In the genomic region with DNA sequence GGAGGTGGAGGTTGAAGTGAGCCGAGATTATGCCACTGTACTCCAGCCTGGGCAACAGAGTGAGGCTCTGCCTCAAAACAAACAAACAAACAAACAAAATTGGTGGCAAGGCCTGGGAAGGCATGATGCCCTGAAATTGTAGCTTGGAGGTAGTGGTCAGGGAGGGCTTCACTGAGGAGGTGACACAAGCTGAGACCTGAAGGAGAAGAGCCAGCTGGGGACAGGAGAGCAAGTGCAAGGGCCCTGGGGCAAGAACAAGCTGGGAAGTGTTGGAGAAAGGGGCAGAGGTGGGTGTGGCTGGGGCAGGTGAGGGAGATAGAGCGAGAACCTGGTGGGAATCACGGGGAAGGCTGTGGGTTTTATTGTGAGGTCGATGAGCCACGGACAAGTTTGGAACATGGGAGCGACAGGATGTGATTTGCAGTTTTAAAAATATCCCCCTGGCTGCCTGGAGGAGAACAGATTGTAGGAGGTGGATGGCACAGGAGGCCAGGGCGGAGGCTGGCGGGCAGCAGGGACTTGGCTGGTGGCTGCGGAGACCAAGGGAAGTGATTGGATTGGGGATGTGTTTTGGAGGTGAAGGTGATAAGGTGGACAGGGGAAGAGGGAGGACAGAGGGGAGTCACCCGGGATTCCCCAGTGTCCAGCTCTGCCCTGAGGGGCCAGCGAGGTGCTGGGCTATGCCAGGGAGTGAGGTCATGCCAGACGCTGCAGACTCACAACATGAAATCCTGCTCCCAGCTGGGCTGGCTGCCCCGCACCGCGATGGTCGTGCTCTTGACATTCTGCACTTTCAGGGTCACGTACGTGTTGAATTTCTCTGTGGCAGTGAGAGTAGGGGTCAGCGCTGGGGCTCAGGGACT, we compare ENCODE assay signal across 2 cellular contexts.
TF ChIP-seq lines count a peak whose summit lies in the region.

No MANE protein-coding gene starts in this region.

TF ChIP-seq in A549, 52 proteins besides CTCF, POLR2A, EP300 and RAD21:
- TF ChIP-seq ESRRA (IDR thresholded peaks at IDR 0.05; ENCODE audit: borderline replicate concordance, low read length): no peak
- peak; percentile 60 for TF ChIP-seq ZFP36 (IDR thresholded peaks at IDR 0.05; ENCODE audit: borderline replicate concordance, partially characterized antibody)
- TF ChIP-seq HOXB5 (CRISPR knock-in tag; IDR thresholded peaks at IDR 0.05): no peak
- no peak for TF ChIP-seq RFX5 (IDR thresholded peaks at IDR 0.05)
- TF ChIP-seq BHLHE40 (IDR thresholded peaks at IDR 0.05; ENCODE audit: low read depth, low read length): no peak
- TF ChIP-seq ZC3H11A (IDR thresholded peaks at IDR 0.05): no peak

TF ChIP-seq in GM23338, 12 proteins besides CTCF, POLR2A, EP300 and RAD21:
- TF ChIP-seq JUNB (IDR thresholded peaks at IDR 0.05; ENCODE audit: unreplicated experiment) (no peak), STAT1 (IDR thresholded peaks at IDR 0.05; ENCODE audit: unreplicated experiment) (no peak), CREB1 (CRISPR knock-in tag; IDR thresholded peaks at IDR 0.05; ENCODE audit: low read depth) (no peak), NANOG (IDR thresholded peaks at IDR 0.05; ENCODE audit: borderline replicate concordance) (no peak), EZH2phosphoT487 (IDR thresholded peaks at IDR 0.05; ENCODE audit: unreplicated experiment) (no peak), EZH2 (IDR thresholded peaks at IDR 0.05; ENCODE audit: low read depth, unreplicated experiment) (no peak), ZNF114 (CRISPR knock-in tag; IDR thresholded peaks at IDR 0.05) (no peak), ZNF331 (CRISPR knock-in tag; IDR thresholded peaks at IDR 0.05; ENCODE audit: low read depth) (no peak), POLR2AphosphoS5 (IDR thresholded peaks at IDR 0.05; ENCODE audit: low read depth) (no peak)
- TF ChIP-seq, protein P1, sequence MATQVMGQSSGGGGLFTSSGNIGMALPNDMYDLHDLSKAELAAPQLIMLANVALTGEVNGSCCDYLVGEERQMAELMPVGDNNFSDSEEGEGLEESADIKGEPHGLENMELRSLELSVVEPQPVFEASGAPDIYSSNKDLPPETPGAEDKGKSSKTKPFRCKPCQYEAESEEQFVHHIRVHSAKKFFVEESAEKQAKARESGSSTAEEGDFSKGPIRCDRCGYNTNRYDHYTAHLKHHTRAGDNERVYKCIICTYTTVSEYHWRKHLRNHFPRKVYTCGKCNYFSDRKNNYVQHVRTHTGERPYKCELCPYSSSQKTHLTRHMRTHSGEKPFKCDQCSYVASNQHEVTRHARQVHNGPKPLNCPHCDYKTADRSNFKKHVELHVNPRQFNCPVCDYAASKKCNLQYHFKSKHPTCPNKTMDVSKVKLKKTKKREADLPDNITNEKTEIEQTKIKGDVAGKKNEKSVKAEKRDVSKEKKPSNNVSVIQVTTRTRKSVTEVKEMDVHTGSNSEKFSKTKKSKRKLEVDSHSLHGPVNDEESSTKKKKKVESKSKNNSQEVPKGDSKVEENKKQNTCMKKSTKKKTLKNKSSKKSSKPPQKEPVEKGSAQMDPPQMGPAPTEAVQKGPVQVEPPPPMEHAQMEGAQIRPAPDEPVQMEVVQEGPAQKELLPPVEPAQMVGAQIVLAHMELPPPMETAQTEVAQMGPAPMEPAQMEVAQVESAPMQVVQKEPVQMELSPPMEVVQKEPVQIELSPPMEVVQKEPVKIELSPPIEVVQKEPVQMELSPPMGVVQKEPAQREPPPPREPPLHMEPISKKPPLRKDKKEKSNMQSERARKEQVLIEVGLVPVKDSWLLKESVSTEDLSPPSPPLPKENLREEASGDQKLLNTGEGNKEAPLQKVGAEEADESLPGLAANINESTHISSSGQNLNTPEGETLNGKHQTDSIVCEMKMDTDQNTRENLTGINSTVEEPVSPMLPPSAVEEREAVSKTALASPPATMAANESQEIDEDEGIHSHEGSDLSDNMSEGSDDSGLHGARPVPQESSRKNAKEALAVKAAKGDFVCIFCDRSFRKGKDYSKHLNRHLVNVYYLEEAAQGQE (IDR thresholded peaks at IDR 0.05; ENCODE audit: unreplicated experiment): no peak
- TF ChIP-seq, protein P2, sequence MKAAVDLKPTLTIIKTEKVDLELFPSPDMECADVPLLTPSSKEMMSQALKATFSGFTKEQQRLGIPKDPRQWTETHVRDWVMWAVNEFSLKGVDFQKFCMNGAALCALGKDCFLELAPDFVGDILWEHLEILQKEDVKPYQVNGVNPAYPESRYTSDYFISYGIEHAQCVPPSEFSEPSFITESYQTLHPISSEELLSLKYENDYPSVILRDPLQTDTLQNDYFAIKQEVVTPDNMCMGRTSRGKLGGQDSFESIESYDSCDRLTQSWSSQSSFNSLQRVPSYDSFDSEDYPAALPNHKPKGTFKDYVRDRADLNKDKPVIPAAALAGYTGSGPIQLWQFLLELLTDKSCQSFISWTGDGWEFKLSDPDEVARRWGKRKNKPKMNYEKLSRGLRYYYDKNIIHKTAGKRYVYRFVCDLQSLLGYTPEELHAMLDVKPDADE (IDR thresholded peaks at IDR 0.05): no peak
- TF ChIP-seq, protein P3, sequence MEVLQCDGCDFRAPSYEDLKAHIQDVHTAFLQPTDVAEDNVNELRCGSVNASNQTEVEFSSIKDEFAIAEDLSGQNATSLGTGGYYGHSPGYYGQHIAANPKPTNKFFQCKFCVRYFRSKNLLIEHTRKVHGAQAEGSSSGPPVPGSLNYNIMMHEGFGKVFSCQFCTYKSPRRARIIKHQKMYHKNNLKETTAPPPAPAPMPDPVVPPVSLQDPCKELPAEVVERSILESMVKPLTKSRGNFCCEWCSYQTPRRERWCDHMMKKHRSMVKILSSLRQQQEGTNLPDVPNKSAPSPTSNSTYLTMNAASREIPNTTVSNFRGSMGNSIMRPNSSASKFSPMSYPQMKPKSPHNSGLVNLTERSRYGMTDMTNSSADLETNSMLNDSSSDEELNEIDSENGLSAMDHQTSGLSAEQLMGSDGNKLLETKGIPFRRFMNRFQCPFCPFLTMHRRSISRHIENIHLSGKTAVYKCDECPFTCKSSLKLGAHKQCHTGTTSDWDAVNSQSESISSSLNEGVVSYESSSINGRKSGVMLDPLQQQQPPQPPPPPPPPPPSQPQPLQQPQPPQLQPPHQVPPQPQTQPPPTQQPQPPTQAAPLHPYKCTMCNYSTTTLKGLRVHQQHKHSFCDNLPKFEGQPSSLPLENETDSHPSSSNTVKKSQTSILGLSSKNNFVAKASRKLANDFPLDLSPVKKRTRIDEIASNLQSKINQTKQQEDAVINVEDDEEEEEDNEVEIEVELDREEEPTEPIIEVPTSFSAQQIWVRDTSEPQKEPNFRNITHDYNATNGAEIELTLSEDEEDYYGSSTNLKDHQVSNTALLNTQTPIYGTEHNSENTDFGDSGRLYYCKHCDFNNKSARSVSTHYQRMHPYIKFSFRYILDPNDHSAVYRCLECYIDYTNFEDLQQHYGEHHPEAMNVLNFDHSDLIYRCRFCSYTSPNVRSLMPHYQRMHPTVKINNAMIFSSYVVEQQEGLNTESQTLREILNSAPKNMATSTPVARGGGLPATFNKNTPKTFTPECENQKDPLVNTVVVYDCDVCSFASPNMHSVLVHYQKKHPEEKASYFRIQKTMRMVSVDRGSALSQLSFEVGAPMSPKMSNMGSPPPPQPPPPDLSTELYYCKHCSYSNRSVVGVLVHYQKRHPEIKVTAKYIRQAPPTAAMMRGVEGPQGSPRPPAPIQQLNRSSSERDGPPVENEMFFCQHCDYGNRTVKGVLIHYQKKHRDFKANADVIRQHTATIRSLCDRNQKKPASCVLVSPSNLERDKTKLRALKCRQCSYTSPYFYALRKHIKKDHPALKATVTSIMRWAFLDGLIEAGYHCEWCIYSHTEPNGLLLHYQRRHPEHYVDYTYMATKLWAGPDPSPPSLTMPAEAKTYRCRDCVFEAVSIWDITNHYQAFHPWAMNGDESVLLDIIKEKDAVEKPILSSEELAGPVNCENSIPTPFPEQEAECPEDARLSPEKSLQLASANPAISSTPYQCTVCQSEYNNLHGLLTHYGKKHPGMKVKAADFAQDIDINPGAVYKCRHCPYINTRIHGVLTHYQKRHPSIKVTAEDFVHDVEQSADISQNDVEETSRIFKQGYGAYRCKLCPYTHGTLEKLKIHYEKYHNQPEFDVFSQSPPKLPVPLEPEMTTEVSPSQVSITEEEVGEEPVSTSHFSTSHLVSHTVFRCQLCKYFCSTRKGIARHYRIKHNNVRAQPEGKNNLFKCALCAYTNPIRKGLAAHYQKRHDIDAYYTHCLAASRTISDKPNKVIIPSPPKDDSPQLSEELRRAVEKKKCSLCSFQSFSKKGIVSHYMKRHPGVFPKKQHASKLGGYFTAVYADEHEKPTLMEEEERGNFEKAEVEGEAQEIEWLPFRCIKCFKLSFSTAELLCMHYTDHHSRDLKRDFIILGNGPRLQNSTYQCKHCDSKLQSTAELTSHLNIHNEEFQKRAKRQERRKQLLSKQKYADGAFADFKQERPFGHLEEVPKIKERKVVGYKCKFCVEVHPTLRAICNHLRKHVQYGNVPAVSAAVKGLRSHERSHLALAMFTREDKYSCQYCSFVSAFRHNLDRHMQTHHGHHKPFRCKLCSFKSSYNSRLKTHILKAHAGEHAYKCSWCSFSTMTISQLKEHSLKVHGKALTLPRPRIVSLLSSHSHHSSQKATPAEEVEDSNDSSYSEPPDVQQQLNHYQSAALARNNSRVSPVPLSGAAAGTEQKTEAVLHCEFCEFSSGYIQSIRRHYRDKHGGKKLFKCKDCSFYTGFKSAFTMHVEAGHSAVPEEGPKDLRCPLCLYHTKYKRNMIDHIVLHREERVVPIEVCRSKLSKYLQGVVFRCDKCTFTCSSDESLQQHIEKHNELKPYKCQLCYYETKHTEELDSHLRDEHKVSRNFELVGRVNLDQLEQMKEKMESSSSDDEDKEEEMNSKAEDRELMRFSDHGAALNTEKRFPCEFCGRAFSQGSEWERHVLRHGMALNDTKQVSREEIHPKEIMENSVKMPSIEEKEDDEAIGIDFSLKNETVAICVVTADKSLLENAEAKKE (CRISPR knock-in tag; IDR thresholded peaks at IDR 0.05): no peak
